Comparison of ENCODE assay signal across 1 cellular context in genomic region chr12:53060721-53061276, GRCh38.
A peak's percentile ranks its signal among the peaks of the same experiment; 100 is the strongest.
TF ChIP-seq lines count a peak whose summit lies in the region.

No MANE protein-coding gene starts in this region.

TF ChIP-seq in HepG2, 621 proteins besides CTCF, POLR2A, EP300 and RAD21:
- TF ChIP-seq AHR (CRISPR knock-in tag; IDR thresholded peaks at IDR 0.05) (0 out of 2 replicates have a peak, but pooled peaks have one; percentile 8), ZNF788 (CRISPR knock-in tag; IDR thresholded peaks at IDR 0.05; ENCODE audit: borderline replicate concordance) (no peak; the same call in 1 of the 2 replicates), ZNF451 (CRISPR knock-in tag; IDR thresholded peaks at IDR 0.05) (no peak), CHCHD3 (CRISPR knock-in tag; IDR thresholded peaks at IDR 0.05) (no peak), ZFP36 (IDR thresholded peaks at IDR 0.05; ENCODE audit: borderline replicate concordance, low read depth, low read length, partially characterized antibody) (no peak), HNRNPL (IDR thresholded peaks at IDR 0.05; ENCODE audit: low read depth, low read length) (0 out of 2 replicates have a peak, but pooled peaks have one; percentile 24), AGO2 (optimal IDR thresholded peaks at IDR 0.05; ENCODE audit: low read depth, low read length) (peak; percentile 69), SRSF4 (IDR thresholded peaks at IDR 0.05; ENCODE audit: low read depth, low read length, poor library complexity, severe bottlenecking) (no peak), AGO1 (IDR thresholded peaks at IDR 0.05; ENCODE audit: low read depth, low read length, poor library complexity, severe bottlenecking) (peak; percentile 15), ZNF484 (CRISPR knock-in tag; IDR thresholded peaks at IDR 0.05; ENCODE audit: borderline replicate concordance, low read depth) (no peak), ZEB1 (IDR thresholded peaks at IDR 0.05; ENCODE audit: insufficient replicate concordance, low read depth) (no peak)
- TF ChIP-seq, protein P1, sequence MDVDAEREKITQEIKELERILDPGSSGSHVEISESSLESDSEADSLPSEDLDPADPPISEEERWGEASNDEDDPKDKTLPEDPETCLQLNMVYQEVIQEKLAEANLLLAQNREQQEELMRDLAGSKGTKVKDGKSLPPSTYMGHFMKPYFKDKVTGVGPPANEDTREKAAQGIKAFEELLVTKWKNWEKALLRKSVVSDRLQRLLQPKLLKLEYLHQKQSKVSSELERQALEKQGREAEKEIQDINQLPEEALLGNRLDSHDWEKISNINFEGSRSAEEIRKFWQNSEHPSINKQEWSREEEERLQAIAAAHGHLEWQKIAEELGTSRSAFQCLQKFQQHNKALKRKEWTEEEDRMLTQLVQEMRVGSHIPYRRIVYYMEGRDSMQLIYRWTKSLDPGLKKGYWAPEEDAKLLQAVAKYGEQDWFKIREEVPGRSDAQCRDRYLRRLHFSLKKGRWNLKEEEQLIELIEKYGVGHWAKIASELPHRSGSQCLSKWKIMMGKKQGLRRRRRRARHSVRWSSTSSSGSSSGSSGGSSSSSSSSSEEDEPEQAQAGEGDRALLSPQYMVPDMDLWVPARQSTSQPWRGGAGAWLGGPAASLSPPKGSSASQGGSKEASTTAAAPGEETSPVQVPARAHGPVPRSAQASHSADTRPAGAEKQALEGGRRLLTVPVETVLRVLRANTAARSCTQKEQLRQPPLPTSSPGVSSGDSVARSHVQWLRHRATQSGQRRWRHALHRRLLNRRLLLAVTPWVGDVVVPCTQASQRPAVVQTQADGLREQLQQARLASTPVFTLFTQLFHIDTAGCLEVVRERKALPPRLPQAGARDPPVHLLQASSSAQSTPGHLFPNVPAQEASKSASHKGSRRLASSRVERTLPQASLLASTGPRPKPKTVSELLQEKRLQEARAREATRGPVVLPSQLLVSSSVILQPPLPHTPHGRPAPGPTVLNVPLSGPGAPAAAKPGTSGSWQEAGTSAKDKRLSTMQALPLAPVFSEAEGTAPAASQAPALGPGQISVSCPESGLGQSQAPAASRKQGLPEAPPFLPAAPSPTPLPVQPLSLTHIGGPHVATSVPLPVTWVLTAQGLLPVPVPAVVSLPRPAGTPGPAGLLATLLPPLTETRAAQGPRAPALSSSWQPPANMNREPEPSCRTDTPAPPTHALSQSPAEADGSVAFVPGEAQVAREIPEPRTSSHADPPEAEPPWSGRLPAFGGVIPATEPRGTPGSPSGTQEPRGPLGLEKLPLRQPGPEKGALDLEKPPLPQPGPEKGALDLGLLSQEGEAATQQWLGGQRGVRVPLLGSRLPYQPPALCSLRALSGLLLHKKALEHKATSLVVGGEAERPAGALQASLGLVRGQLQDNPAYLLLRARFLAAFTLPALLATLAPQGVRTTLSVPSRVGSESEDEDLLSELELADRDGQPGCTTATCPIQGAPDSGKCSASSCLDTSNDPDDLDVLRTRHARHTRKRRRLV (CRISPR knock-in tag; IDR thresholded peaks at IDR 0.05), result 0 out of 2 replicates have a peak, but pooled peaks have one; percentile 22
